ENCODE assay signal across 20 cellular contexts in genomic region chr7:120691915-120692314, GRCh38.
"Had no signal": no experiment of that assay in that cellular context is flagged by ENCODE, and none has a peak within 500 bp of the region (broad histone marks: within the 10 kb centered on the region; RNA-seq: fewer than 3 reads in every experiment).

No MANE protein-coding gene starts in this region.

- H3K4me1 ChIP-seq: body of pancreas, transverse colon, uterus had no signal

- H3K79me2 ChIP-seq: hepatocyte had no signal

- DNase-seq: activated CD4-positive, alpha-beta memory T cell treated with anti-CD3 and anti-CD28 coated beads for 36 hours; activated CD4-positive, alpha-beta T cell treated with anti-CD3 and anti-CD28 coated beads for 48 hours; activated effector memory CD4-positive, alpha-beta T cell treated with anti-CD3 and anti-CD28 coated beads, Interleukin-2, amount 50 U/mL, for 16 hours; activated naive CD4-positive, alpha-beta T cell treated with anti-CD3 and anti-CD28 coated beads, Interleukin-2, amount 50 U/mL, for 16 hours; activated naive CD8-positive, alpha-beta T cell treated with anti-CD3 and anti-CD28 coated beads, Interleukin-2, amount 50 U/mL, for 24 hours; anterior cingulate cortex; body of pancreas; foreskin melanocyte; nephron progenitor cell; occipital lobe; small intestine; stimulated activated CD4-positive, alpha-beta T cell treated with anti-CD3 and anti-CD28 coated beads, Interleukin-15, amount 100 ng/mL, for 24 hours; stimulated activated naive B cell treated with anti-CD40 and anti-IgM and Interleukin-4, amounts not matched to agents 10 μg/mL and 1 μg/mL and 100 μg/mL, for 72 hours; T1000; transverse colon; uterus had no signal

- H3K36me3 Mint-ChIP-seq: activated CD4-positive, alpha-beta memory T cell treated with anti-CD3 and anti-CD28 coated beads for 36 hours; memory B cell; stimulated activated naive B cell treated with anti-CD40 and anti-IgM and Interleukin-4, amounts not matched to agents 10 μg/mL and 1 μg/mL and 100 μg/mL, for 72 hours had no signal

- H3K27ac ChIP-seq: body of pancreas, cardiac muscle cell, hepatocyte, transverse colon, uterus had no signal

- H3K4me1 Mint-ChIP-seq: activated naive CD8-positive, alpha-beta T cell treated with anti-CD3 and anti-CD28 coated beads, Interleukin-2, amount 50 U/mL, for 24 hours; memory B cell; stimulated activated naive B cell treated with anti-CD40 and anti-IgM and Interleukin-4, amounts not matched to agents 10 μg/mL and 1 μg/mL and 100 μg/mL, for 72 hours had no signal

- H3K4me3 Mint-ChIP-seq: activated CD4-positive, alpha-beta memory T cell treated with anti-CD3 and anti-CD28 coated beads for 36 hours; activated naive CD8-positive, alpha-beta T cell treated with anti-CD3 and anti-CD28 coated beads, Interleukin-2, amount 50 U/mL, for 24 hours; memory B cell; nephron progenitor cell; stimulated activated naive B cell treated with anti-CD40 and anti-IgM and Interleukin-4, amounts not matched to agents 10 μg/mL and 1 μg/mL and 100 μg/mL, for 72 hours; T-helper 1 cell treated with Interleukin-12 subunit alpha and Interleukin-12 subunit beta and Interleukin-4 antibody, amounts not matched to agents 30 μg/mL and 1 μg/mL, for 36 hours had no signal

- H3K27me3 ChIP-seq: body of pancreas, cardiac muscle cell, hepatocyte, transverse colon, uterus had no signal

- H3K4me3 ChIP-seq: body of pancreas, cardiac muscle cell, hepatocyte, transverse colon, uterus had no signal

- H3K4me2 ChIP-seq: hepatocyte had no signal

- H3K9me3 ChIP-seq: body of pancreas, transverse colon, uterus had no signal

- H2AFZ ChIP-seq: hepatocyte had no signal

- H3K27me3 Mint-ChIP-seq: activated CD4-positive, alpha-beta memory T cell treated with anti-CD3 and anti-CD28 coated beads for 36 hours; activated naive CD8-positive, alpha-beta T cell treated with anti-CD3 and anti-CD28 coated beads, Interleukin-2, amount 50 U/mL, for 24 hours; memory B cell; stimulated activated naive B cell treated with anti-CD40 and anti-IgM and Interleukin-4, amounts not matched to agents 10 μg/mL and 1 μg/mL and 100 μg/mL, for 72 hours had no signal

- H3K36me3 ChIP-seq: cardiac muscle cell, transverse colon, uterus had no signal

- H3K27ac Mint-ChIP-seq: activated CD4-positive, alpha-beta memory T cell treated with anti-CD3 and anti-CD28 coated beads for 36 hours; activated naive CD8-positive, alpha-beta T cell treated with anti-CD3 and anti-CD28 coated beads, Interleukin-2, amount 50 U/mL, for 24 hours; memory B cell; nephron progenitor cell; stimulated activated naive B cell treated with anti-CD40 and anti-IgM and Interleukin-4, amounts not matched to agents 10 μg/mL and 1 μg/mL and 100 μg/mL, for 72 hours; T-helper 1 cell treated with Interleukin-12 subunit alpha and Interleukin-12 subunit beta and Interleukin-4 antibody, amounts not matched to agents 30 μg/mL and 1 μg/mL, for 36 hours had no signal

- H3K9me3 Mint-ChIP-seq: activated CD4-positive, alpha-beta memory T cell treated with anti-CD3 and anti-CD28 coated beads for 36 hours; activated naive CD8-positive, alpha-beta T cell treated with anti-CD3 and anti-CD28 coated beads, Interleukin-2, amount 50 U/mL, for 24 hours; nephron progenitor cell; stimulated activated naive B cell treated with anti-CD40 and anti-IgM and Interleukin-4, amounts not matched to agents 10 μg/mL and 1 μg/mL and 100 μg/mL, for 72 hours; T-helper 1 cell treated with Interleukin-12 subunit alpha and Interleukin-12 subunit beta and Interleukin-4 antibody, amounts not matched to agents 30 μg/mL and 1 μg/mL, for 36 hours had no signal
